In genomic region chr11:66313321-66314185, GRCh38 we compare ENCODE assay signal across 2 cellular contexts.
TF ChIP-seq lines count a peak whose summit lies in the region.

No MANE protein-coding gene starts in this region.

TF ChIP-seq in K562, 482 proteins besides CTCF, POLR2A, EP300 and RAD21:
- no peak for TF ChIP-seq ZNF561 (CRISPR knock-in tag; conservative IDR thresholded peaks at IDR 0.05)
- peak; percentile 30; the same call in 1 of the 2 replicates for TF ChIP-seq EGR1 (conservative IDR thresholded peaks at IDR 0.05)
- TF ChIP-seq ZNF143 (CRISPR knock-in tag; IDR thresholded peaks at IDR 0.05): peak; percentile 19; the same call in 1 of the 2 replicates
- peak; percentile 56; the same call in 1 of the 2 replicates for TF ChIP-seq ZBTB33 (CRISPR knock-in tag; IDR thresholded peaks at IDR 0.05)
- peak; percentile 12 for TF ChIP-seq CTCFL (IDR thresholded peaks at IDR 0.05; ENCODE audit: borderline replicate concordance, insufficient read depth, low read depth, low read length, poor library complexity, severe bottlenecking)
- TF ChIP-seq SOX6 (IDR thresholded peaks at IDR 0.05): no peak
- 0 out of 2 replicates have a peak, but pooled peaks have one; percentile 22 for TF ChIP-seq RBM14 (IDR thresholded peaks at IDR 0.05; ENCODE audit: borderline replicate concordance, insufficient read depth, low read depth, low read length)

TF ChIP-seq in HEK293T, 16 proteins besides CTCF, POLR2A, EP300 and RAD21:
- no peak for TF ChIP-seq ARNT (IDR thresholded peaks at IDR 0.05)
- no peak for TF ChIP-seq ZNF384 (IDR thresholded peaks at IDR 0.05)
- TF ChIP-seq TARDBP (IDR thresholded peaks at IDR 0.05): no peak
- TF ChIP-seq SUZ12 (IDR thresholded peaks at IDR 0.05): no peak
- TF ChIP-seq FOXK2 (IDR thresholded peaks at IDR 0.05): no peak
- no peak for TF ChIP-seq FOXM1 (IDR thresholded peaks at IDR 0.05; ENCODE audit: borderline replicate concordance)
- no peak for TF ChIP-seq NFRKB (IDR thresholded peaks at IDR 0.05)
- TF ChIP-seq CTBP1 (IDR thresholded peaks at IDR 0.05; ENCODE audit: borderline replicate concordance): no peak
- TF ChIP-seq, protein P1, sequence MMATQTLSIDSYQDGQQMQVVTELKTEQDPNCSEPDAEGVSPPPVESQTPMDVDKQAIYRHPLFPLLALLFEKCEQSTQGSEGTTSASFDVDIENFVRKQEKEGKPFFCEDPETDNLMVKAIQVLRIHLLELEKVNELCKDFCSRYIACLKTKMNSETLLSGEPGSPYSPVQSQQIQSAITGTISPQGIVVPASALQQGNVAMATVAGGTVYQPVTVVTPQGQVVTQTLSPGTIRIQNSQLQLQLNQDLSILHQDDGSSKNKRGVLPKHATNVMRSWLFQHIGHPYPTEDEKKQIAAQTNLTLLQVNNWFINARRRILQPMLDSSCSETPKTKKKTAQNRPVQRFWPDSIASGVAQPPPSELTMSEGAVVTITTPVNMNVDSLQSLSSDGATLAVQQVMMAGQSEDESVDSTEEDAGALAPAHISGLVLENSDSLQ (IDR thresholded peaks at IDR 0.05): no peak
- no peak for TF ChIP-seq LEF1 (IDR thresholded peaks at IDR 0.05; ENCODE audit: borderline replicate concordance)
- no peak for TF ChIP-seq BHLHE40 (IDR thresholded peaks at IDR 0.05; ENCODE audit: borderline replicate concordance)
- no peak for TF ChIP-seq L3MBTL2 (conservative IDR thresholded peaks at IDR 0.05)
- no peak for TF ChIP-seq FOXA1 (IDR thresholded peaks at IDR 0.05)
- TF ChIP-seq HDGF (IDR thresholded peaks at IDR 0.05; ENCODE audit: borderline replicate concordance): no peak
- no peak for TF ChIP-seq SP1 (IDR thresholded peaks at IDR 0.05)
- TF ChIP-seq ELF4 (IDR thresholded peaks at IDR 0.05): no peak
